Comparison of ENCODE assay signal across 8 cellular contexts in genomic region chr13:79382545-79383275, GRCh38. TPM values are rescaled to one million over a fixed set of nuclear protein-coding genes. Genes with fewer than 3 reads are reported as not detected.
DNase-seq lines count a peak whose midpoint lies in the region; ATAC-seq and TF ChIP-seq lines count a peak whose summit lies in the region.

No MANE protein-coding gene starts in this region.

- H3K4me3 ChIP-seq in Caco-2 (ENCODE audit: low read depth, low read length) (no peak overlapping the region), suprapubic skin (no peak overlapping the region)

- H3K27ac Mint-ChIP-seq in Caco-2 (ENCODE audit: unreplicated experiment) = peak overlapping the region; percentile 42
- H3K27ac Mint-ChIP-seq in activated T-helper 17 cell treated with anti-CD3 and anti-CD28 coated beads, Interleukin-2, amount 50 U/mL, for 72 hours = peak overlapping the region; percentile 31

- CTCF ChIA-PET in Caco-2 (lab: Charles Lee) = interaction anchor here (0.7 kb wide), 1 partner anchor 407 kb away, joined by 3 read pairs; no protein-coding TSS in a partner anchor

- H3K9me3 Mint-ChIP-seq in Caco-2 (ENCODE audit: unreplicated experiment) = peaks cover 10% of the 10 kb centered on the region
- no peaks in the 10 kb centered on the region for H3K9me3 Mint-ChIP-seq in activated T-helper 17 cell treated with anti-CD3 and anti-CD28 coated beads, Interleukin-2, amount 50 U/mL, for 72 hours

- H3K36me3 ChIP-seq in Caco-2 (ENCODE audit: control insufficient read depth, insufficient read depth, low read length) (no peaks in the 10 kb centered on the region), suprapubic skin (peaks cover 8% of the 10 kb centered on the region)

- H3K27me3 ChIP-seq in Caco-2 (replicated peaks; ENCODE audit: control insufficient read depth, insufficient read depth, low read length) = no peaks in the 10 kb centered on the region
- no peaks in the 10 kb centered on the region for H3K27me3 ChIP-seq in suprapubic skin

- TF ChIP-seq EP300 in suprapubic skin (IDR thresholded peaks at IDR 0.05) = no peak

- ATAC-seq in GM19455 (IDR thresholded peaks at IDR 0.05; ENCODE audit: unreplicated experiment) (peak; percentile 47), HG03354 (IDR thresholded peaks at IDR 0.05; ENCODE audit: poor library complexity, severe bottlenecking, unreplicated experiment) (peak; percentile 52)
- no peak for ATAC-seq in activated T-helper 17 cell treated with anti-CD3 and anti-CD28 coated beads, Interleukin-2, amount 50 U/mL, for 72 hours (replicated peaks)

- intact Hi-C loops in Caco-2 (cut with micrococcal nuclease; ENCODE audit: unreplicated experiment) = loop anchor here (1.0 kb wide), 2 partner anchors 9 to 24 kb away; partner anchors contain the start of gene RBM26

- H3K9me3 ChIP-seq in Caco-2 = 0 out of 2 replicates have a peak, but pooled peaks cover 4% of the 10 kb centered on the region
- H3K9me3 ChIP-seq in suprapubic skin = no peaks in the 10 kb centered on the region

- POLR2A ChIA-PET in Caco-2 (lab: Charles Lee) = interaction anchor here (0.5 kb wide), 1 partner anchor 813 kb away, joined by 8 read pairs; no protein-coding TSS in a partner anchor

- H3K4me1 Mint-ChIP-seq in Caco-2 (ENCODE audit: low read depth, unreplicated experiment) = peaks cover 45% of the 10 kb centered on the region
- peaks cover 33% of the 10 kb centered on the region for H3K4me1 Mint-ChIP-seq in activated T-helper 17 cell treated with anti-CD3 and anti-CD28 coated beads, Interleukin-2, amount 50 U/mL, for 72 hours

- BruUV-seq in Caco-2 (replicated peaks; lab: Mats Ljungman, UMichigan) = no TSS peak

- 31% methylated on average over 1 of the region's 1 CpG for WGBS in suprapubic skin

- no peaks in the 10 kb centered on the region for H3K27me3 Mint-ChIP-seq in Caco-2 (ENCODE audit: insufficient read depth, unreplicated experiment)
- no peaks in the 10 kb centered on the region for H3K27me3 Mint-ChIP-seq in activated T-helper 17 cell treated with anti-CD3 and anti-CD28 coated beads, Interleukin-2, amount 50 U/mL, for 72 hours

- TF ChIP-seq CTCF in Caco-2 (IDR thresholded peaks at IDR 0.05; ENCODE audit: insufficient read depth in 1 of 2, low read depth in 1 of 2, low read length in 1 of 2, severe bottlenecking in 1 of 2, unreplicated experiment in 1 of 2) (no peak), suprapubic skin (IDR thresholded peaks at IDR 0.05) (no peak), GM20000 (IDR thresholded peaks at IDR 0.05; ENCODE audit: extremely low read depth, missing control alignments) (no peak)

- H3K4me1 ChIP-seq in Caco-2 (peaks cover 35% of the 10 kb centered on the region), suprapubic skin (peaks cover 10% of the 10 kb centered on the region)

- H3K36me3 Mint-ChIP-seq in Caco-2 (ENCODE audit: insufficient read depth, unreplicated experiment) = peaks cover 46% of the 10 kb centered on the region
- peaks cover 56% of the 10 kb centered on the region for H3K36me3 Mint-ChIP-seq in activated T-helper 17 cell treated with anti-CD3 and anti-CD28 coated beads, Interleukin-2, amount 50 U/mL, for 72 hours (ENCODE audit: low read depth)

- TF ChIP-seq POLR2A in suprapubic skin (IDR thresholded peaks at IDR 0.05) = no peak

- H3K27ac ChIP-seq in suprapubic skin = no peak overlapping the region

- peak overlapping the region; percentile 38 for H3K4me3 Mint-ChIP-seq in Caco-2 (ENCODE audit: unreplicated experiment)
- H3K4me3 Mint-ChIP-seq in activated T-helper 17 cell treated with anti-CD3 and anti-CD28 coated beads, Interleukin-2, amount 50 U/mL, for 72 hours = peak overlapping the region; percentile 59

- DNase-seq in Caco-2 (peak in 1 of 2 experiments; percentile 51), AG20443 (ENCODE audit: low spot score) (no peak), suprapubic skin (ENCODE audit: low spot score in 2 of 2) (no peak), EL (no peak), GM20000 (ENCODE audit: low spot score) (no peak)

RNA-seq across cellular contexts. Expression of gene RBM26, which starts 23.3 kb away (rescaled TPM):
- total RNA-seq in Caco-2 (2022) (57.4 and 60.4 TPM in 2 replicates), suprapubic skin (10 to 100 TPM; 23.4 to 78.5 (median 34.2) TPM)
- 10 to 100 TPM; 56.8 to 71.8 TPM for total RNA-seq in activated T-helper 17 cell treated with anti-CD3 and anti-CD28 coated beads, Interleukin-2, amount 50 U/mL, for 72 hours
